In genomic region chr3:122533931-122534334, GRCh38 we compare ENCODE assay signal across 9 cellular contexts. TPM values are rescaled to one million over a fixed set of nuclear protein-coding genes. Genes with fewer than 3 reads are reported as not detected.
DNase-seq lines count a peak whose midpoint lies in the region; ATAC-seq, FAIRE-seq and TF ChIP-seq lines count a peak whose summit lies in the region.
"Had no signal": no experiment of that assay in that cellular context is flagged by ENCODE, and none has a peak within 500 bp of the region (broad histone marks: within the 10 kb centered on the region; RNA-seq: fewer than 3 reads in every experiment).

No MANE protein-coding gene starts in this region.

- 52% methylated on average over 1 of the region's 1 CpG for WGBS in suprapubic skin

- H3K4me3 ChIP-seq in suprapubic skin (no peak overlapping the region), kidney (ENCODE audit: low read length in 2 of 2) (no peak overlapping the region)

- FAIRE-seq in kidney (lab: Jason Lieb, UNC) = no peak

- no peaks in the 10 kb centered on the region for H3K27me3 ChIP-seq in suprapubic skin

- H3K27ac ChIP-seq in suprapubic skin (no peak overlapping the region), kidney (ENCODE audit: low read depth in 2 of 2, low read length in 2 of 2) (no peak overlapping the region)
- H3K27ac ChIP-seq: KMS-11 had no signal

- no peak overlapping the region for H3K9ac ChIP-seq in kidney (ENCODE audit: low read length in 2 of 2)
- H3K9ac ChIP-seq: KMS-11 had no signal

- H3K36me3 ChIP-seq in suprapubic skin (peaks cover 66% of the 10 kb centered on the region), kidney (ENCODE audit: control insufficient read depth in 1 of 2, insufficient read depth in 2 of 2, low read length in 2 of 2) (peaks cover 29 to 30% of the 10 kb centered on the region in 2 donors)

- TF ChIP-seq EP300 in suprapubic skin (IDR thresholded peaks at IDR 0.05) = no peak

- ATAC-seq in GM21381 (IDR thresholded peaks at IDR 0.05; ENCODE audit: unreplicated experiment) (peak; percentile 99), HG03558 (IDR thresholded peaks at IDR 0.05; ENCODE audit: extremely low read depth, unreplicated experiment) (peak; percentile 99)

- intact Hi-C loops in kidney (cut with DNase I) = no loop called here

- no peak for TF ChIP-seq POLR2A in suprapubic skin (IDR thresholded peaks at IDR 0.05)

- TF ChIP-seq CTCF in suprapubic skin (IDR thresholded peaks at IDR 0.05) (no peak), nephron progenitor cell (IDR thresholded peaks at IDR 0.05) (no peak), kidney (IDR thresholded peaks at IDR 0.05; ENCODE audit: borderline replicate concordance, extremely low read depth, insufficient read depth) (no peak)

- DNase-seq in EL = peak; percentile 92
- DNase-seq in activated CD4-positive, alpha-beta T cell treated with anti-CD3 and anti-CD28 coated beads for 48 hours = peak; percentile 54
- DNase-seq in iPS-NIHi7 (ENCODE audit: extremely low spot score) = peak; percentile 51
- no peak for DNase-seq in suprapubic skin (ENCODE audit: low spot score in 2 of 2)
- DNase-seq in nephron progenitor cell = no peak
- no peak for DNase-seq in kidney

- H3K27me3 Mint-ChIP-seq in nephron progenitor cell (ENCODE audit: low read depth, poor library complexity) = peaks cover 4% of the 10 kb centered on the region

- no peak overlapping the region for H3K27ac Mint-ChIP-seq in nephron progenitor cell

- H3K9me3 ChIP-seq in suprapubic skin (no peaks in the 10 kb centered on the region), kidney (ENCODE audit: control insufficient read depth in 1 of 2, low read length in 2 of 2) (no peaks in the 10 kb centered on the region)

- no peaks in the 10 kb centered on the region for H3K36me3 Mint-ChIP-seq in nephron progenitor cell (ENCODE audit: low read depth)

- H3K4me3 Mint-ChIP-seq in nephron progenitor cell = no peak overlapping the region

- no peaks in the 10 kb centered on the region for H3K4me1 Mint-ChIP-seq in nephron progenitor cell

- H3K4me1 ChIP-seq in suprapubic skin = no peaks in the 10 kb centered on the region
- no peaks in the 10 kb centered on the region for H3K4me1 ChIP-seq in kidney (ENCODE audit: control insufficient read depth in 1 of 2, insufficient read depth in 1 of 2, low read depth in 1 of 2, low read length in 2 of 2)

- H3K9me3 Mint-ChIP-seq in nephron progenitor cell = no peaks in the 10 kb centered on the region

RNA-seq across cellular contexts. Expression of gene KPNA1, which starts 19.2 kb away (rescaled TPM):
- total RNA-seq in suprapubic skin (10 to 100 TPM; 25.0 to 49.5 (median 37.0) TPM), kidney (64.5 TPM)
- 16.8 TPM for polyA plus RNA-seq in kidney (ENCODE audit: insufficient read depth, low read depth, low replicate concordance)

RNA-seq across cellular contexts. Expression of gene PARP9, which starts 30.2 kb away (rescaled TPM):
- total RNA-seq in suprapubic skin (10 to 100 TPM in 3 of 4 donors, 1 to 10 TPM in 1; 8.3 to 13.1 (median 11.2) TPM), kidney (54.0 TPM)
- 27.8 TPM for polyA plus RNA-seq in kidney (ENCODE audit: insufficient read depth, low read depth, low replicate concordance)

RNA-seq across cellular contexts. Expression of gene DTX3L, which starts 30.2 kb away (rescaled TPM):
- total RNA-seq in suprapubic skin (10 to 100 TPM in 3 of 4 donors, 1 to 10 TPM in 1; 7.6 to 15.3 (median 12.7) TPM), kidney (58.0 TPM)
- 8.4 TPM for polyA plus RNA-seq in kidney (ENCODE audit: insufficient read depth, low read depth, low replicate concordance)

RNA-seq across cellular contexts. Expression of gene PARP15, which starts 43.5 kb away (rescaled TPM):
- under 1 TPM in 3 of 4 donors, not detected in 1; 0.26 to 0.80 (median 0.51) TPM for total RNA-seq in suprapubic skin
- total RNA-seq in kidney = 4.9 TPM
- not detected for polyA plus RNA-seq in kidney (ENCODE audit: insufficient read depth, low read depth, low replicate concordance)

Comparison
In these comparisons a context has a peak if more than half of its experiments do, and no peak if none do; other contexts are left out.
1. DNase-seq: peak in EL (single experiment), activated CD4-positive, alpha-beta T cell treated with anti-CD3 and anti-CD28 coated beads for 48 hours (single experiment) and iPS-NIHi7 (single experiment); none in suprapubic skin (0 of 2), nephron progenitor cell (single experiment) and kidney (single experiment).